ENCODE assay signal across 26 cellular contexts in the genomic region with DNA sequence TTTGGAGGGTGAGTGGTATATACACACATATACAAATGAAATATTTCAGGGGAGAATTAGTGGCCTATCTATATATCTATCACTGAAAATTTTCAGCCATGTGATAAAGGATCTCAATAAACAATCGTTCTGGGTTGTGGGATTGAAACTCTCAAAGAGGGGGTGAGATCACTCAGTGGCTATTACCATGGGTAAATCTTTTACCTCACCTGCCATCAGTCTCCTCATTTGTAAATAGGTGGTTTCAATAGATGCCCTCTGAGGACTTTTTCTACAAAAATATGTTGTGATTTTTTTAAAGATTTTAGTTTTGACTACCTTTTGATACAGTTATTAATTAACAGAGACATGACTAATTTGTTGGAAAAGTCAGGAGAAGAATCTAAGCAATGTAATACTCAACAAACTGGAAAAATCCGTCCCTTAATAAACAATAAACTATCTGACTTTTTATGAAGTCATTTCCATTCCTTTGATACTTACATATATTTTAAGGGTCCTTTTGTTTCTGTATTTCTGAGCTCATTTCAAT.
"Had no signal": no experiment of that assay in that cellular context is flagged by ENCODE, and none has a peak within 500 bp of the region (broad histone marks: within the 10 kb centered on the region; RNA-seq: fewer than 3 reads in every experiment).

No MANE protein-coding gene starts in this region.

- H3K9me3 Mint-ChIP-seq: activated CD4-positive, alpha-beta T cell treated with anti-CD3 and anti-CD28 coated beads, Interleukin-2, amount 10 ng/mL, durations not matched to agents 24 days and 14 days; activated naive CD4-positive, alpha-beta T cell treated with anti-CD3 and anti-CD28 coated beads, Interleukin-2, amount 10 ng/mL, durations not matched to agents 7 days and 5 days; activated naive CD4-positive, alpha-beta T cell treated with anti-CD3 and anti-CD28 coated beads, Interleukin-2, amount 50 U/mL, for 72 hours; activated naive CD8-positive, alpha-beta T cell treated with anti-CD3 and anti-CD28 coated beads, Interleukin-2, amount 10 ng/mL, durations not matched to agents 7 days and 5 days; activated T-cell treated with anti-CD3 and anti-CD28 coated beads, Interleukin-2, amount 50 U/mL, for 24 hours; activated T-cell treated with anti-CD3 and anti-CD28 coated beads, Interleukin-2, amount 50 U/mL, for 72 hours had no signal

- H3K27ac Mint-ChIP-seq: activated CD4-positive, alpha-beta memory T cell treated with anti-CD3 and anti-CD28 coated beads for 36 hours; activated CD4-positive, alpha-beta T cell treated with anti-CD3 and anti-CD28 coated beads for 36 hours; activated CD4-positive, alpha-beta T cell treated with anti-CD3 and anti-CD28 coated beads, Interleukin-2, amount 10 ng/mL, durations not matched to agents 24 days and 14 days; activated CD8-positive, alpha-beta T cell treated with anti-CD3 and anti-CD28 coated beads, Interleukin-2, amount 10 ng/mL, durations not matched to agents 7 days and 5 days; activated naive CD4-positive, alpha-beta T cell treated with anti-CD3 and anti-CD28 coated beads, Interleukin-2, amount 10 ng/mL, durations not matched to agents 7 days and 5 days; activated naive CD4-positive, alpha-beta T cell treated with anti-CD3 and anti-CD28 coated beads, Interleukin-2, amount 50 U/mL, for 72 hours; activated naive CD8-positive, alpha-beta T cell treated with anti-CD3 and anti-CD28 coated beads, Interleukin-2, amount 10 ng/mL, durations not matched to agents 7 days and 5 days; activated T-cell treated with anti-CD3 and anti-CD28 coated beads, Interleukin-2, amount 50 U/mL, for 24 hours; activated T-cell treated with anti-CD3 and anti-CD28 coated beads, Interleukin-2, amount 50 U/mL, for 72 hours had no signal

- FAIRE-seq: astrocyte, endothelial cell of umbilical vein had no signal

- ATAC-seq: activated CD4-positive, alpha-beta T cell treated with anti-CD3 and anti-CD28 coated beads for 36 hours; activated CD8-positive, alpha-beta T cell treated with anti-CD3 and anti-CD28 coated beads, Interleukin-2, amount 10 ng/mL, durations not matched to agents 7 days and 5 days; activated naive CD4-positive, alpha-beta T cell treated with anti-CD3 and anti-CD28 coated beads, Interleukin-2, amount 50 U/mL, for 72 hours; activated T-cell treated with anti-CD3 and anti-CD28 coated beads, Interleukin-2, amount 50 U/mL, for 72 hours had no signal

- H3K36me3 Mint-ChIP-seq: activated CD4-positive, alpha-beta memory T cell treated with anti-CD3 and anti-CD28 coated beads for 36 hours; activated naive CD4-positive, alpha-beta T cell treated with anti-CD3 and anti-CD28 coated beads, Interleukin-2, amount 10 ng/mL, durations not matched to agents 7 days and 5 days; activated naive CD4-positive, alpha-beta T cell treated with anti-CD3 and anti-CD28 coated beads, Interleukin-2, amount 50 U/mL, for 72 hours; activated naive CD8-positive, alpha-beta T cell treated with anti-CD3 and anti-CD28 coated beads, Interleukin-2, amount 10 ng/mL, durations not matched to agents 7 days and 5 days had no signal

- H3K27me3 Mint-ChIP-seq: activated CD4-positive, alpha-beta memory T cell treated with anti-CD3 and anti-CD28 coated beads for 36 hours; activated CD4-positive, alpha-beta T cell treated with anti-CD3 and anti-CD28 coated beads, Interleukin-2, amount 10 ng/mL, durations not matched to agents 24 days and 14 days; activated naive CD4-positive, alpha-beta T cell treated with anti-CD3 and anti-CD28 coated beads, Interleukin-2, amount 10 ng/mL, durations not matched to agents 7 days and 5 days; activated naive CD8-positive, alpha-beta T cell treated with anti-CD3 and anti-CD28 coated beads, Interleukin-2, amount 10 ng/mL, durations not matched to agents 7 days and 5 days; activated T-cell treated with anti-CD3 and anti-CD28 coated beads, Interleukin-2, amount 50 U/mL, for 24 hours had no signal

- H3K4me1 Mint-ChIP-seq: activated CD4-positive, alpha-beta T cell treated with anti-CD3 and anti-CD28 coated beads for 36 hours; activated CD4-positive, alpha-beta T cell treated with anti-CD3 and anti-CD28 coated beads, Interleukin-2, amount 10 ng/mL, durations not matched to agents 24 days and 14 days; activated naive CD4-positive, alpha-beta T cell treated with anti-CD3 and anti-CD28 coated beads, Interleukin-2, amount 10 ng/mL, durations not matched to agents 7 days and 5 days; activated naive CD8-positive, alpha-beta T cell treated with anti-CD3 and anti-CD28 coated beads, Interleukin-2, amount 10 ng/mL, durations not matched to agents 7 days and 5 days had no signal

- DNase-seq: activated CD4-positive, alpha-beta memory T cell treated with anti-CD3 and anti-CD28 coated beads for 36 hours; activated CD4-positive, alpha-beta T cell treated with anti-CD3 and anti-CD28 coated beads for 36 hours; activated CD4-positive, alpha-beta T cell treated with anti-CD3 and anti-CD28 coated beads, Interleukin-2, amount 10 ng/mL, durations not matched to agents 24 days and 14 days; activated CD4-positive, CD25-positive, alpha-beta regulatory T cell; activated CD4-positive, CD25-positive, alpha-beta regulatory T cell treated with anti-CD3 and anti-CD28 coated beads, Interleukin-2, amount 50 U/mL, for 72 hours; activated CD8-positive, alpha-beta memory T cell treated with anti-CD3 and anti-CD28 coated beads, Interleukin-2, amount 50 U/mL, for 48 hours; activated CD8-positive, alpha-beta T cell treated with anti-CD3 and anti-CD28 coated beads, Interleukin-2, amount 10 ng/mL, durations not matched to agents 7 days and 5 days; activated gamma-delta T cell; activated naive CD4-positive, alpha-beta T cell; activated naive CD4-positive, alpha-beta T cell treated with anti-CD3 and anti-CD28 coated beads, Interleukin-2, amount 10 ng/mL, durations not matched to agents 7 days and 5 days; activated naive CD8-positive, alpha-beta T cell treated with anti-CD3 and anti-CD28 coated beads, Interleukin-2, amount 10 ng/mL, durations not matched to agents 7 days and 5 days; activated T-cell treated with anti-CD3 and anti-CD28 coated beads for 4 hours; activated T-cell treated with anti-CD3 and anti-CD28 coated beads, Interleukin-2, amount 50 U/mL, for 24 hours; activated T-cell treated with anti-CD3 and anti-CD28 coated beads, Interleukin-2, amount 50 U/mL, for 72 hours; amniotic stem cell; anterior cingulate cortex; caudate nucleus; colonic mucosa; effector CD8-positive, alpha-beta T cell; esophagus squamous epithelium; foreskin melanocyte; head of caudate nucleus; T-helper 2 cell had no signal

- H3K4me3 Mint-ChIP-seq: activated CD4-positive, alpha-beta memory T cell treated with anti-CD3 and anti-CD28 coated beads for 36 hours; activated CD4-positive, alpha-beta T cell treated with anti-CD3 and anti-CD28 coated beads for 36 hours; activated CD4-positive, alpha-beta T cell treated with anti-CD3 and anti-CD28 coated beads, Interleukin-2, amount 10 ng/mL, durations not matched to agents 24 days and 14 days; activated CD8-positive, alpha-beta T cell treated with anti-CD3 and anti-CD28 coated beads, Interleukin-2, amount 10 ng/mL, durations not matched to agents 7 days and 5 days; activated naive CD4-positive, alpha-beta T cell treated with anti-CD3 and anti-CD28 coated beads, Interleukin-2, amount 10 ng/mL, durations not matched to agents 7 days and 5 days; activated naive CD8-positive, alpha-beta T cell treated with anti-CD3 and anti-CD28 coated beads, Interleukin-2, amount 10 ng/mL, durations not matched to agents 7 days and 5 days; activated T-cell treated with anti-CD3 and anti-CD28 coated beads, Interleukin-2, amount 50 U/mL, for 24 hours; activated T-cell treated with anti-CD3 and anti-CD28 coated beads, Interleukin-2, amount 50 U/mL, for 72 hours had no signal
